ENCODE assay signal across 20 cellular contexts in the genomic region with DNA sequence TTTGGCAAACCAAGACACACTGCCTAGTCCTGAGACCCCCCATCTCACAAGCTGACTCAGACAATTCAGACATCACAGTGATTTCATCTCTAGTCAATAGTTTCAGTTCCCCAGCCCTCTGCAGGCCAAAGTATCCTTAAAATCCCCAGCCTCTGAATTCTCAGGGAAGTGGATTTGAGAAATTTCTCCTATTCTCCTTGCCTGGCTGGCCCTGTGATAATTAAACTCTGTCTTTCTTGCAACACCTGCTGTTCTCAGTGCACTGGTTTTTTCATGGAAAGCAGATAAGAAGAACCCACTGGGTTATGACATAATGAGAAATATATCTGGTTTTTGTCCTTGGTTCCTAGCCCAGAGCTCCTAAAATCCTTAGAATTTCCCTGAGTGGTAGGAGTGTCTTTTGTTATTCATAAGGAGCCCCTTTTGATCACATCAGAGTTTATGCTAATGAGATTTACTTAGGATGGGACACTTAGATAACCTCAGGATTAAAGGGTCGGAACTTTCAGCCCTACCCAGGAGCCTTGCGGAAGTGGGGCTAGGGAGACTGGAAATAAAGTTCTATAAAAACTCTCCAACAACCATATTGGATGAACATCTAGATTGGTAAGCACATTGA.
DNase-seq lines count a peak whose midpoint lies in the region; ATAC-seq lines count a peak whose summit lies in the region.
"Had no signal": no experiment of that assay in that cellular context is flagged by ENCODE, and none has a peak within 500 bp of the region (broad histone marks: within the 10 kb centered on the region; RNA-seq: fewer than 3 reads in every experiment).

No MANE protein-coding gene starts in this region.

- H2BK12ac ChIP-seq in mesenchymal stem cell (ENCODE audit: low read length in 2 of 2), result no peak overlapping the region

- H3K18ac ChIP-seq in mesenchymal stem cell (ENCODE audit: low read depth in 1 of 2, low read length in 2 of 2), result no peak overlapping the region

- no peak overlapping the region for H3K4ac ChIP-seq in mesenchymal stem cell (ENCODE audit: low read depth in 1 of 2, low read length in 2 of 2)

- H3K27me3 ChIP-seq in HUES64 (ENCODE audit: insufficient read depth, low read length) (no peaks in the 10 kb centered on the region), mesenchymal stem cell (ENCODE audit: control insufficient read depth in 1 of 2, insufficient read depth in 1 of 2, low read length in 2 of 2) (no peaks in the 10 kb centered on the region)

- no peak overlapping the region for H2BK5ac ChIP-seq in mesenchymal stem cell (ENCODE audit: low read depth, low read length, poor library complexity, severe bottlenecking)

- H3K9me3 ChIP-seq in HUES64 (ENCODE audit: insufficient read depth, low read depth, low read length) (no peaks in the 10 kb centered on the region), mesenchymal stem cell (ENCODE audit: control insufficient read depth, low read length) (no peaks in the 10 kb centered on the region)

- H3K4me1 ChIP-seq in HUES64 (ENCODE audit: insufficient read depth, low read length), result peaks cover 23% of the 10 kb centered on the region
- no peaks in the 10 kb centered on the region for H3K4me1 ChIP-seq in mesenchymal stem cell (ENCODE audit: control insufficient read depth, insufficient read depth, low read depth, low read length)

- H3K36me3 ChIP-seq in HUES64 (ENCODE audit: insufficient read depth, low read length), result no peaks in the 10 kb centered on the region
- H3K36me3 ChIP-seq in mesenchymal stem cell (ENCODE audit: control insufficient read depth in 1 of 2, insufficient read depth in 2 of 2, low read depth in 1 of 2, low read length in 2 of 2), result no peaks in the 10 kb centered on the region

- H3K4me3 ChIP-seq in HUES64 (ENCODE audit: low read length) (no peak overlapping the region), mesenchymal stem cell (ENCODE audit: insufficient read depth in 1 of 2, low read depth in 1 of 2, low read length in 2 of 2) (no peak overlapping the region)
- H3K4me3 ChIP-seq: GM23248 had no signal

- H2BK120ac ChIP-seq in mesenchymal stem cell (ENCODE audit: low read depth, low read length), result no peak overlapping the region

- ATAC-seq in HG02884 (IDR thresholded peaks at IDR 0.05; ENCODE audit: unreplicated experiment), result no peak
- ATAC-seq: Panc1 had no signal

- no peak overlapping the region for H2AK5ac ChIP-seq in mesenchymal stem cell (ENCODE audit: low read length, severe bottlenecking)

- no peaks in the 10 kb centered on the region for H3K79me1 ChIP-seq in mesenchymal stem cell (replicated peaks; ENCODE audit: low read length, poor library complexity, severe bottlenecking)

- DNase-seq in ELF-1 (ENCODE audit: low read depth, low spot score) (peak; percentile 34), astrocyte of the hippocampus (ENCODE audit: low read depth, low spot score) (peak; percentile 2), mesenchymal stem cell (peak; percentile 3), NCI-H226 (no peak), amygdala (lab: John Stamatoyannopoulos, UW) (no peak), GOT3 (lab: John Stamatoyannopoulos, UW) (no peak)
- DNase-seq: 8988T; Calu3; CD4-positive, alpha-beta memory T cell; DMS53; GM23248; KBM-7; NCI-H1092; NCI-H146; NCI-H2081; NCI-H524 had no signal

- H3K27ac ChIP-seq in HUES64 (ENCODE audit: low read depth, low read length), result peak overlapping the region; percentile 29; the same call in 1 of the 2 replicates
- no peak overlapping the region for H3K27ac ChIP-seq in mesenchymal stem cell (ENCODE audit: low read length, poor library complexity, severe bottlenecking)
- H3K27ac ChIP-seq: GM23248, HL-60 had no signal

- H3K9ac ChIP-seq in HUES64 (ENCODE audit: low read depth, low read length) (no peak overlapping the region), mesenchymal stem cell (ENCODE audit: low read length) (no peak overlapping the region)
- H3K9ac ChIP-seq: GM23248 had no signal

- no peak overlapping the region for H2AFZ ChIP-seq in mesenchymal stem cell (ENCODE audit: low read depth, low read length)
- H2AFZ ChIP-seq: GM23248 had no signal

- no peak overlapping the region for H3K14ac ChIP-seq in mesenchymal stem cell (ENCODE audit: low read length in 2 of 2)

- H4K8ac ChIP-seq in mesenchymal stem cell (ENCODE audit: low read length), result no peak overlapping the region

- no peak overlapping the region for H3K23ac ChIP-seq in mesenchymal stem cell (ENCODE audit: low read length in 2 of 2)

- H3K4me2 ChIP-seq in mesenchymal stem cell (ENCODE audit: low read length, poor library complexity, severe bottlenecking), result no peak overlapping the region

- H4K91ac ChIP-seq in mesenchymal stem cell (ENCODE audit: low read length), result no peak overlapping the region

- H2BK15ac ChIP-seq in mesenchymal stem cell (ENCODE audit: low read depth, poor library complexity, severe bottlenecking), result no peak overlapping the region

- 25% methylated on average over 1 of the region's 2 CpGs for WGBS in HUES64
- 60% methylated on average over 1 of the region's 2 CpGs for WGBS in mesenchymal stem cell

Comparison
In these comparisons a context has a peak if more than half of its experiments do, and no peak if none do; other contexts are left out.
1. DNase-seq: peak in ELF-1 (single experiment), astrocyte of the hippocampus (single experiment) and mesenchymal stem cell (single experiment); none in NCI-H226 (single experiment), amygdala (0 of 56) and GOT3 (single experiment).